Comparison of ENCODE assay signal across 6 cellular contexts in the genomic region with DNA sequence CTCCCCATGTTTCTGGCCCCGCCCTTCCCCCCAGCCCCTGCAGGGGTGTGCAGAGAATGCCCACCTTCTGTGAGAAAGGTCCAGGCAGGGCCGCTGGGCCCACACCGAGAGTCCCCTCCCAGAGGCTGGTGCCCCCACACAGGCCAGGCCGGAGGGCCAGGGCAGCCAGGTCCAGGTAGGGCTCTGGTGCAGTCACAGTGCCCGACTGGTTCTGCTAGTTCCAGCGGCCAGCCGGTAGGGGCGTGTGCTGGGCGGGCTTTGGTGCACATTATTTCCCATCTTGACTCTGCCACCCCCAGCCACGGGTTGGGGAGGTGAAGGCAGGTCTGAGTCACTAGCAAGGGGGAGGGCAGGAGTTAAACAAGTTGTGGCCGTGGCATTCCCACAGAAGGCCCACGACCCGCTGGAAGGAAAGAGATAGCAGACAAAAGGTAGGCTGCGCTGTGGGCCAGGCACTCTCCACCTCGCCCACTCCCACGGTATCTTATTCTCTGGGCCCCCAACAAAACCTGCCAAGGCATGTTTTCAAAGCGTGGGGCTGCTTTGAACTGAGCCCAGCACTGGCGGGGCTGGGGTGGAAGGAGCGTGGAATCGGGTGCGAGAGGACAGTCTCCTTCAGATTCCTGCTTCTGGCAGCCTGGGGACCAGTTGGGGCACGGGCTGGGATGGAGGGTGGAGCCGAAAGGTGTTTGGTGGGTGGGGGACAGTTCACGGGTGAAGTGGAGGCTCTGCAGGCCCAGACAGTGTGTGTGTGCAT. TPM values are rescaled to one million over a fixed set of nuclear protein-coding genes. Genes with fewer than 3 reads are reported as not detected.
DNase-seq lines count a peak whose midpoint lies in the region; ATAC-seq and TF ChIP-seq lines count a peak whose summit lies in the region.

No MANE protein-coding gene starts in this region.

- no peaks in the 10 kb centered on the region for H3K36me3 Mint-ChIP-seq in CD8-positive, alpha-beta T cell

- peaks cover 16% of the 10 kb centered on the region for H3K4me1 Mint-ChIP-seq in CD8-positive, alpha-beta T cell (ENCODE audit: low read depth)

- no peak for TF ChIP-seq CTCF in CD8-positive, alpha-beta T cell (IDR thresholded peaks at IDR 0.05)
- peak; percentile 73 for TF ChIP-seq CTCF in VCaP (conservative IDR thresholded peaks at IDR 0.05)

- peak; percentile 58 for ATAC-seq in CD8-positive, alpha-beta T cell
- ATAC-seq in left lobe of liver, result peak; percentile 47
- no peak for ATAC-seq in HG02970 (IDR thresholded peaks at IDR 0.05; ENCODE audit: low FRiP score, unreplicated experiment)

- no peak overlapping the region for H3K27ac ChIP-seq in CD8-positive, alpha-beta T cell (ENCODE audit: low read depth, low read length)
- peak overlapping the region; percentile 100 for H3K27ac ChIP-seq in VCaP

- CTCF ChIA-PET in CD8-positive, alpha-beta T cell (lab: Charles Lee), result interaction anchor here (1.0 kb wide), 1 partner anchor 173 kb away, joined by 3 read pairs; no protein-coding TSS in a partner anchor

- intact Hi-C loops in CD8-positive, alpha-beta T cell (cut with DNase I, micrococcal nuclease), result no loop called here

- H3K4me3 Mint-ChIP-seq in CD8-positive, alpha-beta T cell, result no peak overlapping the region

- no peaks in the 10 kb centered on the region for H3K36me3 ChIP-seq in CD8-positive, alpha-beta T cell (ENCODE audit: insufficient read depth, low read length)

- H3K27ac Mint-ChIP-seq in CD8-positive, alpha-beta T cell, result no peak overlapping the region

- H3K9me3 ChIP-seq in CD8-positive, alpha-beta T cell (ENCODE audit: low read length), result no peaks in the 10 kb centered on the region

- POLR2A ChIA-PET in CD8-positive, alpha-beta T cell (lab: Charles Lee), result interaction anchor here (0.5 kb wide), 1 partner anchor 8 kb away, joined by 3 read pairs; no protein-coding TSS in a partner anchor

- H3K27me3 ChIP-seq in CD8-positive, alpha-beta T cell (ENCODE audit: insufficient read depth, low read length), result peaks cover 32% of the 10 kb centered on the region

- H3K9me3 Mint-ChIP-seq in CD8-positive, alpha-beta T cell, result no peaks in the 10 kb centered on the region

- no peak overlapping the region for H3K4me3 ChIP-seq in CD8-positive, alpha-beta T cell (ENCODE audit: low read depth, low read length)

- peaks cover 21% of the 10 kb centered on the region for H3K4me1 ChIP-seq in CD8-positive, alpha-beta T cell (ENCODE audit: insufficient read depth, low read length)

- H3K27me3 Mint-ChIP-seq in CD8-positive, alpha-beta T cell (ENCODE audit: low read depth), result peaks cover 47% of the 10 kb centered on the region

- no peak for DNase-seq in CD8-positive, alpha-beta T cell
- DNase-seq in left lobe of liver (ENCODE audit: low spot score) (no peak), NCI-H446 (lab: John Stamatoyannopoulos, UW) (no peak), NAMALWA (ENCODE audit: low spot score) (no peak)

RNA-seq across cellular contexts. Expression of a gene that starts 1.9 kb away (rescaled TPM):
- not detected for total RNA-seq in CD8-positive, alpha-beta T cell
- total RNA-seq in left lobe of liver, result 0.35 TPM

RNA-seq across cellular contexts. Expression of a gene that starts 12.6 kb away (rescaled TPM):
- 10 to 100 TPM; 33.0 to 37.2 TPM for total RNA-seq in CD8-positive, alpha-beta T cell
- total RNA-seq in left lobe of liver, result 40.6 TPM

RNA-seq across cellular contexts. Expression of a gene that starts 26.1 kb away (rescaled TPM):
- total RNA-seq in CD8-positive, alpha-beta T cell, result under 1 TPM in 1 of 2 experiments, not detected in 1; 0.03 TPM
- total RNA-seq in left lobe of liver, result 0.10 TPM

RNA-seq across cellular contexts. Expression of a gene that starts 26.2 kb away (rescaled TPM):
- 1 to 10 TPM; 3.4 to 3.5 TPM for total RNA-seq in CD8-positive, alpha-beta T cell
- not detected for total RNA-seq in left lobe of liver

RNA-seq across cellular contexts. Expression of a gene that starts 55.7 kb away (rescaled TPM):
- 10 to 100 TPM; 46.4 to 46.9 TPM for total RNA-seq in CD8-positive, alpha-beta T cell
- 27.4 TPM for total RNA-seq in left lobe of liver
